Comparison of ENCODE assay signal across 1 cellular context in the genomic region with DNA sequence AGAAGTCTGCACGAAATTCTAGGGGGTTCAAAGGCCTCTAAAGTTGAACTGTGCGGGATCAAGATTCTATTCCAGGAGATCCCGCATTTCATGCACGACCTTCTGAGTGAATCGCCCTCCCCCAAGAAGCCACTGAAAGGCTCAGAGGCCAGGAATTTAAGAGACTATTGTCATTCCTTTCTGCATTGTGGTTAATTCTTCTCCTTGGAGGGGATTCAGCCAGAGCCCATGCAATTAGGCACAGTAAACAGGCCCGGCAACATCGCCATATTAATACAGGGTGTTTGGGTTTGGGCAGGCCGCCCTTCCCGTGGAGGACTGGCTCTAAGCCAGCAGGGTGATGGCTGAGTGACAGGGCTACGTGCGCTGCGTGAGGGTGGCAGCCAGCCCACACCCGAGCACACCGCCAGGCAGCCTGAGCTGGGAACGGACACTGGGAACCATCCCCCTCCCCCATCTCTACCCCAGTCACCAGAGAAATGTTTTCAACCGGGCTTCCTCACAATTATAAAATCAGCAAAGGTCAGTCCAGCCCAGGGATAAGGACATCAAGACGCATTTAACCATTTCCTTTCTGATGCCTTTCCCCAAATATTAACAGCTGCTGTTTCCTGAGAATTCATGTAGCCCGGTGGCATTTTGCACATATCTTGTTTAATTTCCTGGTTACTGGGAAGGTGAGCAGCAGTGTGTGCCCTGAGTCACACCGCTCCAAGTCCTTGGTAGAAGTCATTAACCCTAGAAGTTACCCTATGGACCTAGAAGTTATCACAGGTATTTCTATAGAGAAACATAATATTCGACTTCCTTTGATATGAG.
TF ChIP-seq lines count a peak whose summit lies in the region.

No MANE protein-coding gene starts in this region.

TF ChIP-seq in H1, 55 proteins besides CTCF, POLR2A, EP300 and RAD21 (continued from another document):
- TF ChIP-seq, protein P1, sequence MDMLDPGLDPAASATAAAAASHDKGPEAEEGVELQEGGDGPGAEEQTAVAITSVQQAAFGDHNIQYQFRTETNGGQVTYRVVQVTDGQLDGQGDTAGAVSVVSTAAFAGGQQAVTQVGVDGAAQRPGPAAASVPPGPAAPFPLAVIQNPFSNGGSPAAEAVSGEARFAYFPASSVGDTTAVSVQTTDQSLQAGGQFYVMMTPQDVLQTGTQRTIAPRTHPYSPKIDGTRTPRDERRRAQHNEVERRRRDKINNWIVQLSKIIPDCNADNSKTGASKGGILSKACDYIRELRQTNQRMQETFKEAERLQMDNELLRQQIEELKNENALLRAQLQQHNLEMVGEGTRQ (IDR thresholded peaks at IDR 0.05; ENCODE audit: low read length), result no peak
- TF ChIP-seq PHF8 (conservative IDR thresholded peaks at IDR 0.05; ENCODE audit: low read depth, low read length) (no peak), RBBP5 (IDR thresholded peaks at IDR 0.05; ENCODE audit: borderline replicate concordance, low read depth, low read length) (peak; percentile 99), BACH1 (IDR thresholded peaks at IDR 0.05; ENCODE audit: low read length) (no peak), TEAD4 (IDR thresholded peaks at IDR 0.05; ENCODE audit: low read depth, low read length) (peak; percentile 70), SIRT6 (IDR thresholded peaks at IDR 0.05; ENCODE audit: low read length) (no peak), EGR1 (IDR thresholded peaks at IDR 0.05; ENCODE audit: borderline replicate concordance, low read depth, low read length) (no peak), CTBP2 (IDR thresholded peaks at IDR 0.05; ENCODE audit: borderline replicate concordance, insufficient read depth, insufficient read length, low read length) (peak; percentile 29), SP1 (IDR thresholded peaks at IDR 0.05; ENCODE audit: low read depth, low read length) (peak; percentile 74), HDAC2 (IDR thresholded peaks at IDR 0.05; ENCODE audit: borderline replicate concordance in 1 of 2, low read depth in 2 of 2, low read length in 2 of 2) (0 out of 4 replicates have a peak, but pooled peaks of 1 of the 2 experiments have one; percentile 30), RNF2 (IDR thresholded peaks at IDR 0.05; ENCODE audit: borderline replicate concordance, low read depth, low read length, missing control alignments, poor library complexity, severe bottlenecking) (no peak), SP4 (IDR thresholded peaks at IDR 0.05; ENCODE audit: low read length) (no peak), SRF (IDR thresholded peaks at IDR 0.05; ENCODE audit: low read depth, low read length) (no peak), KDM1A (IDR thresholded peaks at IDR 0.05; ENCODE audit: borderline replicate concordance, low read length) (peak; percentile 93; the same call in 1 of the 2 replicates), KDM5A (IDR thresholded peaks at IDR 0.05; ENCODE audit: low read length) (no peak), TAF1 (IDR thresholded peaks at IDR 0.05; ENCODE audit: low read depth, low read length) (0 out of 2 replicates have a peak, but pooled peaks have one; percentile 35), EZH2 (IDR thresholded peaks at IDR 0.05; ENCODE audit: low read depth, low read length, severe bottlenecking) (no peak), JUN (IDR thresholded peaks at IDR 0.05; ENCODE audit: low read depth, low read length) (no peak), GTF2F1 (IDR thresholded peaks at IDR 0.05; ENCODE audit: borderline replicate concordance, low read depth, low read length) (no peak), SIN3A (conservative IDR thresholded peaks at IDR 0.05 in 1 of 2, IDR thresholded peaks at IDR 0.05 in 1 of 2; ENCODE audit: low read depth in 1 of 2, low read length in 2 of 2) (no peak), CREB1 (IDR thresholded peaks at IDR 0.05) (peak; percentile 9; the same call in 1 of the 2 replicates), FOSL1 (IDR thresholded peaks at IDR 0.05; ENCODE audit: insufficient read depth, low read depth, low read length) (no peak), TBP (IDR thresholded peaks at IDR 0.05; ENCODE audit: low read depth, low read length) (no peak), BCL11A (IDR thresholded peaks at IDR 0.05; ENCODE audit: low read depth in 2 of 2, low read length in 2 of 2) (no peak), GABPA (IDR thresholded peaks at IDR 0.05; ENCODE audit: borderline replicate concordance, insufficient read depth, low read length) (no peak), ZNF274 (IDR thresholded peaks at IDR 0.05; ENCODE audit: borderline replicate concordance, extremely low read depth, low read length) (no peak), NRF1 (IDR thresholded peaks at IDR 0.05; ENCODE audit: low read depth, low read length) (no peak), CBX5 (IDR thresholded peaks at IDR 0.05; ENCODE audit: low read depth, low read length) (no peak), ASH2L (IDR thresholded peaks at IDR 0.05; ENCODE audit: low read length) (peak; percentile 98), MAFK (IDR thresholded peaks at IDR 0.05; ENCODE audit: low read depth, low read length) (no peak), HDAC6 (IDR thresholded peaks at IDR 0.05; ENCODE audit: low read depth, low read length) (no peak), POLR2AphosphoS5 (IDR thresholded peaks at IDR 0.05; ENCODE audit: low read depth, low read length) (peak; percentile 55; the same call in 1 of the 2 replicates), CHD2 (IDR thresholded peaks at IDR 0.05; ENCODE audit: low read length) (no peak), POU5F1 (IDR thresholded peaks at IDR 0.05; ENCODE audit: low read depth, low read length) (no peak), SP2 (IDR thresholded peaks at IDR 0.05; ENCODE audit: low read length) (no peak), TAF7 (optimal IDR thresholded peaks at IDR 0.05; ENCODE audit: borderline replicate concordance, low read depth, low read length) (no peak), SAP30 (IDR thresholded peaks at IDR 0.05; ENCODE audit: insufficient read depth, insufficient replicate concordance, low read length) (no peak), NANOG (IDR thresholded peaks at IDR 0.05; ENCODE audit: insufficient read depth, low read depth, low read length, poor library complexity, severe bottlenecking) (no peak)
- TF ChIP-seq, protein P2, sequence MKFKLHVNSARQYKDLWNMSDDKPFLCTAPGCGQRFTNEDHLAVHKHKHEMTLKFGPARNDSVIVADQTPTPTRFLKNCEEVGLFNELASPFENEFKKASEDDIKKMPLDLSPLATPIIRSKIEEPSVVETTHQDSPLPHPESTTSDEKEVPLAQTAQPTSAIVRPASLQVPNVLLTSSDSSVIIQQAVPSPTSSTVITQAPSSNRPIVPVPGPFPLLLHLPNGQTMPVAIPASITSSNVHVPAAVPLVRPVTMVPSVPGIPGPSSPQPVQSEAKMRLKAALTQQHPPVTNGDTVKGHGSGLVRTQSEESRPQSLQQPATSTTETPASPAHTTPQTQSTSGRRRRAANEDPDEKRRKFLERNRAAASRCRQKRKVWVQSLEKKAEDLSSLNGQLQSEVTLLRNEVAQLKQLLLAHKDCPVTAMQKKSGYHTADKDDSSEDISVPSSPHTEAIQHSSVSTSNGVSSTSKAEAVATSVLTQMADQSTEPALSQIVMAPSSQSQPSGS (IDR thresholded peaks at IDR 0.05; ENCODE audit: low read length), result peak; percentile 54; the same call in 1 of the 2 replicates
- TF ChIP-seq, protein P3, sequence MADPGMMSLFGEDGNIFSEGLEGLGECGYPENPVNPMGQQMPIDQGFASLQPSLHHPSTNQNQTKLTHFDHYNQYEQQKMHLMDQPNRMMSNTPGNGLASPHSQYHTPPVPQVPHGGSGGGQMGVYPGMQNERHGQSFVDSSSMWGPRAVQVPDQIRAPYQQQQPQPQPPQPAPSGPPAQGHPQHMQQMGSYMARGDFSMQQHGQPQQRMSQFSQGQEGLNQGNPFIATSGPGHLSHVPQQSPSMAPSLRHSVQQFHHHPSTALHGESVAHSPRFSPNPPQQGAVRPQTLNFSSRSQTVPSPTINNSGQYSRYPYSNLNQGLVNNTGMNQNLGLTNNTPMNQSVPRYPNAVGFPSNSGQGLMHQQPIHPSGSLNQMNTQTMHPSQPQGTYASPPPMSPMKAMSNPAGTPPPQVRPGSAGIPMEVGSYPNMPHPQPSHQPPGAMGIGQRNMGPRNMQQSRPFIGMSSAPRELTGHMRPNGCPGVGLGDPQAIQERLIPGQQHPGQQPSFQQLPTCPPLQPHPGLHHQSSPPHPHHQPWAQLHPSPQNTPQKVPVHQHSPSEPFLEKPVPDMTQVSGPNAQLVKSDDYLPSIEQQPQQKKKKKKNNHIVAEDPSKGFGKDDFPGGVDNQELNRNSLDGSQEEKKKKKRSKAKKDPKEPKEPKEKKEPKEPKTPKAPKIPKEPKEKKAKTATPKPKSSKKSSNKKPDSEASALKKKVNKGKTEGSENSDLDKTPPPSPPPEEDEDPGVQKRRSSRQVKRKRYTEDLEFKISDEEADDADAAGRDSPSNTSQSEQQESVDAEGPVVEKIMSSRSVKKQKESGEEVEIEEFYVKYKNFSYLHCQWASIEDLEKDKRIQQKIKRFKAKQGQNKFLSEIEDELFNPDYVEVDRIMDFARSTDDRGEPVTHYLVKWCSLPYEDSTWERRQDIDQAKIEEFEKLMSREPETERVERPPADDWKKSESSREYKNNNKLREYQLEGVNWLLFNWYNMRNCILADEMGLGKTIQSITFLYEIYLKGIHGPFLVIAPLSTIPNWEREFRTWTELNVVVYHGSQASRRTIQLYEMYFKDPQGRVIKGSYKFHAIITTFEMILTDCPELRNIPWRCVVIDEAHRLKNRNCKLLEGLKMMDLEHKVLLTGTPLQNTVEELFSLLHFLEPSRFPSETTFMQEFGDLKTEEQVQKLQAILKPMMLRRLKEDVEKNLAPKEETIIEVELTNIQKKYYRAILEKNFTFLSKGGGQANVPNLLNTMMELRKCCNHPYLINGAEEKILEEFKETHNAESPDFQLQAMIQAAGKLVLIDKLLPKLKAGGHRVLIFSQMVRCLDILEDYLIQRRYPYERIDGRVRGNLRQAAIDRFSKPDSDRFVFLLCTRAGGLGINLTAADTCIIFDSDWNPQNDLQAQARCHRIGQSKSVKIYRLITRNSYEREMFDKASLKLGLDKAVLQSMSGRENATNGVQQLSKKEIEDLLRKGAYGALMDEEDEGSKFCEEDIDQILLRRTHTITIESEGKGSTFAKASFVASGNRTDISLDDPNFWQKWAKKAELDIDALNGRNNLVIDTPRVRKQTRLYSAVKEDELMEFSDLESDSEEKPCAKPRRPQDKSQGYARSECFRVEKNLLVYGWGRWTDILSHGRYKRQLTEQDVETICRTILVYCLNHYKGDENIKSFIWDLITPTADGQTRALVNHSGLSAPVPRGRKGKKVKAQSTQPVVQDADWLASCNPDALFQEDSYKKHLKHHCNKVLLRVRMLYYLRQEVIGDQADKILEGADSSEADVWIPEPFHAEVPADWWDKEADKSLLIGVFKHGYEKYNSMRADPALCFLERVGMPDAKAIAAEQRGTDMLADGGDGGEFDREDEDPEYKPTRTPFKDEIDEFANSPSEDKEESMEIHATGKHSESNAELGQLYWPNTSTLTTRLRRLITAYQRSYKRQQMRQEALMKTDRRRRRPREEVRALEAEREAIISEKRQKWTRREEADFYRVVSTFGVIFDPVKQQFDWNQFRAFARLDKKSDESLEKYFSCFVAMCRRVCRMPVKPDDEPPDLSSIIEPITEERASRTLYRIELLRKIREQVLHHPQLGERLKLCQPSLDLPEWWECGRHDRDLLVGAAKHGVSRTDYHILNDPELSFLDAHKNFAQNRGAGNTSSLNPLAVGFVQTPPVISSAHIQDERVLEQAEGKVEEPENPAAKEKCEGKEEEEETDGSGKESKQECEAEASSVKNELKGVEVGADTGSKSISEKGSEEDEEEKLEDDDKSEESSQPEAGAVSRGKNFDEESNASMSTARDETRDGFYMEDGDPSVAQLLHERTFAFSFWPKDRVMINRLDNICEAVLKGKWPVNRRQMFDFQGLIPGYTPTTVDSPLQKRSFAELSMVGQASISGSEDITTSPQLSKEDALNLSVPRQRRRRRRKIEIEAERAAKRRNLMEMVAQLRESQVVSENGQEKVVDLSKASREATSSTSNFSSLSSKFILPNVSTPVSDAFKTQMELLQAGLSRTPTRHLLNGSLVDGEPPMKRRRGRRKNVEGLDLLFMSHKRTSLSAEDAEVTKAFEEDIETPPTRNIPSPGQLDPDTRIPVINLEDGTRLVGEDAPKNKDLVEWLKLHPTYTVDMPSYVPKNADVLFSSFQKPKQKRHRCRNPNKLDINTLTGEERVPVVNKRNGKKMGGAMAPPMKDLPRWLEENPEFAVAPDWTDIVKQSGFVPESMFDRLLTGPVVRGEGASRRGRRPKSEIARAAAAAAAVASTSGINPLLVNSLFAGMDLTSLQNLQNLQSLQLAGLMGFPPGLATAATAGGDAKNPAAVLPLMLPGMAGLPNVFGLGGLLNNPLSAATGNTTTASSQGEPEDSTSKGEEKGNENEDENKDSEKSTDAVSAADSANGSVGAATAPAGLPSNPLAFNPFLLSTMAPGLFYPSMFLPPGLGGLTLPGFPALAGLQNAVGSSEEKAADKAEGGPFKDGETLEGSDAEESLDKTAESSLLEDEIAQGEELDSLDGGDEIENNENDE (IDR thresholded peaks at IDR 0.05; ENCODE audit: insufficient replicate concordance, low read length), result no peak
- TF ChIP-seq, protein P4, sequence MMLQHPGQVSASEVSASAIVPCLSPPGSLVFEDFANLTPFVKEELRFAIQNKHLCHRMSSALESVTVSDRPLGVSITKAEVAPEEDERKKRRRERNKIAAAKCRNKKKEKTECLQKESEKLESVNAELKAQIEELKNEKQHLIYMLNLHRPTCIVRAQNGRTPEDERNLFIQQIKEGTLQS (IDR thresholded peaks at IDR 0.05; ENCODE audit: insufficient read depth, low read depth, low read length), result no peak
- TF ChIP-seq, protein P5, sequence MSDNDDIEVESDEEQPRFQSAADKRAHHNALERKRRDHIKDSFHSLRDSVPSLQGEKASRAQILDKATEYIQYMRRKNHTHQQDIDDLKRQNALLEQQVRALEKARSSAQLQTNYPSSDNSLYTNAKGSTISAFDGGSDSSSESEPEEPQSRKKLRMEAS (IDR thresholded peaks at IDR 0.05), result no peak
